In the genomic region with DNA sequence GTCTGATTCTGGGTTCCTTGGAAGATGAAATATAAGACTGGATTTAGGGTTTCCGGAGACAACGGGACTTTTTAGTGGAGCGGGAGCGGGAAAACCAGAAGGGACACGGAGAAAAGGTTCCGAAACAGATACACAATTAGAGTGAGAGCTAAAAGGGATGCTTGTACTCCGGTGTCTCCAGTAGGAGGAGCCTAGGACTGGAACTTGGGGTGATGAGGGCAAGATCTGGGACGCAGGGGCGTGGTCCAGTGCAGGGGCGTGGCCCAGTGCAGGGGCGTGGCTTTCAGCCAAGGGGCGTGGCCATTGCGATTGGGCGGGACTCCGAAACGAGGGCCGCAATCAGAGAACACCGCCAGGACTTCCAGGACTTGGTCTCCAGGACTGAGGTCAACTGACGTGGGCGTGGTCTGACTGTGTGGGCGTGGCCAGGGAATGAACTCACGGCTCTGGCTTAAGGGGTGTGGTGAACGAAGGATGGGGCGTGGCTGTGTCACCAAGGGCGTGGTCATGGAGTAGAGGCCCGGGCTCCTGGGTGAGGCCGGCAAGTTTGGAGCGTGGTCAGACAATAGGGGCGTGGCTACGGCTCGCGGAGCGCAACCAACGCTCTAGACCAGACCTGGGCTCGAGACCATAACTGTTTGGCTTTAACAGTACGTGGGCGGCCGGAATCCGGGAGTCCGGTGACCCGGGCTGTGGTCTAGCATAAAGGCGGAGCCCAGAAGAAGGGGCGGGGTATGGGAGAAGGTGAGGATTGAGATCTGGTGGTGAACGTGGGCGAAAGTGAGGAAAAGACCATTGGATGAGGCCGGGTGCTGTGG, we compare ENCODE assay signal across 9 cellular contexts. TPM values are rescaled to one million over a fixed set of nuclear protein-coding genes. Genes with fewer than 3 reads are reported as not detected.
DNase-seq lines count a peak whose midpoint lies in the region; TF ChIP-seq lines count a peak whose summit lies in the region.
"Had no signal": no experiment of that assay in that cellular context is flagged by ENCODE, and none has a peak within 500 bp of the region (broad histone marks: within the 10 kb centered on the region; RNA-seq: fewer than 3 reads in every experiment).

A gene (plus strand): TSS at position 613 of the 818 bp plus-strand sequence. CDS start 122 bp downstream, at position 735.

- TF ChIP-seq POLR2A in ovary (IDR thresholded peaks at IDR 0.05), result peak; percentile 62
- TF ChIP-seq POLR2A in testis (IDR thresholded peaks at IDR 0.05), result no peak

- intact Hi-C loops in head of caudate nucleus (cut with DNase I), result loop anchor here (5.0 kb wide), 1 partner anchor 259 kb away; no protein-coding TSS in a partner anchor
- intact Hi-C loops in ovary (cut with DNase I), result loop anchor here in 1 of 4 donors (10.0 kb wide), 1 partner anchor 81 kb away; a partner anchor contains a TSS
- intact Hi-C loops in testis (cut with DNase I; ENCODE audit: low total_unique reads), result no loop called here

- no peak within 1 kb of the TSS for H3K4me3 Mint-ChIP-seq in activated naive CD4-positive, alpha-beta T cell treated with anti-CD3 and anti-CD28 coated beads, Interleukin-2, amount 50 U/mL, for 24 hours

- H3K27ac ChIP-seq in ovary (peak within 1 kb of the TSS; percentile 88 to 92), testis (peak within 1 kb of the TSS; percentile 79 to 94)

- H3K4me3 ChIP-seq in ovary, result peak within 1 kb of the TSS; percentile 53
- peak within 1 kb of the TSS; percentile 69 to 74 for H3K4me3 ChIP-seq in testis

- in situ Hi-C loops in SK-MEL-5 (cut with HindIII; ENCODE audit: low pct_unique_long_range_greater_than_20kb, low sequenced_read_pairs), result no loop called here

- H3K27me3 Mint-ChIP-seq in activated naive CD4-positive, alpha-beta T cell treated with anti-CD3 and anti-CD28 coated beads, Interleukin-2, amount 50 U/mL, for 24 hours, result peaks cover 4% of the 10 kb centered on the region

- H3K36me3 ChIP-seq in ovary (no peaks in the 10 kb centered on the region), testis (ENCODE audit: low read depth, missing control alignments) (no peaks in the 10 kb centered on the region)

- H3K9me3 Mint-ChIP-seq in activated naive CD4-positive, alpha-beta T cell treated with anti-CD3 and anti-CD28 coated beads, Interleukin-2, amount 50 U/mL, for 24 hours, result no peaks in the 10 kb centered on the region

- POLR2A ChIA-PET in GM10248 (lab: Yijun Ruan, JAX), result interaction anchor here (0.7 kb wide), 1 partner anchor 27 kb away, joined by 5 read pairs; no protein-coding TSS in a partner anchor

- H3K4me1 ChIP-seq in ovary (ENCODE audit: insufficient read depth) (no peaks in the 10 kb centered on the region), testis (peaks cover 14% of the 10 kb centered on the region)

- TF ChIP-seq CTCF in GM10248 (IDR thresholded peaks at IDR 0.05; ENCODE audit: control extremely low read depth, extremely low read depth, low read depth, missing control alignments), result no peak
- no peak for TF ChIP-seq CTCF in ovary (IDR thresholded peaks at IDR 0.05)
- no peak for TF ChIP-seq CTCF in testis (IDR thresholded peaks at IDR 0.05)

- H3K27me3 ChIP-seq in ovary, result no peaks in the 10 kb centered on the region
- no peaks in the 10 kb centered on the region for H3K27me3 ChIP-seq in testis

- DNase-seq in GM10248 (ENCODE audit: extremely low spot score), result peak; percentile 91
- DNase-seq in HPDE6-E6E7 (ENCODE audit: extremely low spot score), result peak; percentile 95
- peak; percentile 99 for DNase-seq in SK-MEL-5 (ENCODE audit: low read depth, low spot score)
- DNase-seq in head of caudate nucleus, result peak in 37 of 42 donors; percentile 8 to 74 (median 32)
- peak; percentile 100 for DNase-seq in ovary
- peak; percentile 96 for DNase-seq in testis
- no peak for DNase-seq in NCI-H2107 (lab: John Stamatoyannopoulos, UW)

- H3K36me3 Mint-ChIP-seq in activated naive CD4-positive, alpha-beta T cell treated with anti-CD3 and anti-CD28 coated beads, Interleukin-2, amount 50 U/mL, for 24 hours, result no peaks in the 10 kb centered on the region

- no peak for TF ChIP-seq EP300 in ovary (IDR thresholded peaks at IDR 0.05)

- WGBS in ovary, 3 donors, result 0 to 1% (median 1%) methylated on average over 45 to 46 of the region's 46 CpGs
- WGBS in testis, 2 donors, result 2 to 3% methylated on average over 26 to 46 of the region's 46 CpGs

- H3K4me1 Mint-ChIP-seq in activated naive CD4-positive, alpha-beta T cell treated with anti-CD3 and anti-CD28 coated beads, Interleukin-2, amount 50 U/mL, for 24 hours, result peaks cover 7% of the 10 kb centered on the region

- CTCF ChIA-PET in GM10248 (lab: Yijun Ruan, JAX), result interaction anchor here (1.0 to 1.6 kb wide), 2 partner anchors 15 to 20 kb away, joined by 3 to 4 read pairs; no protein-coding TSS in a partner anchor

- peak within 1 kb of the TSS; percentile 59 for H3K27ac Mint-ChIP-seq in activated naive CD4-positive, alpha-beta T cell treated with anti-CD3 and anti-CD28 coated beads, Interleukin-2, amount 50 U/mL, for 24 hours

- no peaks in the 10 kb centered on the region for H3K9me3 ChIP-seq in ovary
- no peaks in the 10 kb centered on the region for H3K9me3 ChIP-seq in testis

RNA-seq across cellular contexts. Expression of the gene that starts here (rescaled TPM):
- 0.53 and 0.59 TPM in 2 replicates for total RNA-seq in SK-MEL-5 (2014; rRNA removed; shearing (Covaris generic))
- polyA plus RNA-seq in SK-MEL-5 (2015; cell fraction: cytosol; rRNA removed), result 0.51 and 3.4 TPM in 2 replicates
- polyA plus RNA-seq in SK-MEL-5 (2015; cell fraction: nucleus; rRNA removed), result not detected in 2 replicates
- 1 to 10 TPM in 5 of 7 donors, under 1 TPM in 1, not detected in 1; 0.22 to 2.4 (median 1.3) TPM for total RNA-seq in ovary
- under 1 TPM; 0.35 to 0.42 TPM for polyA plus RNA-seq in ovary
- 100 to 1,000 TPM; 145 to 190 TPM for total RNA-seq in testis
- polyA plus RNA-seq in testis (ENCODE audit: insufficient read depth, low read depth, low replicate concordance), result 487 TPM
- total RNA-seq: temporal lobe had no signal

Comparison
In these comparisons a context has a peak if more than half of its experiments do, and no peak if none do; other contexts are left out.
1. RNA of the gene that starts here (total RNA-seq): 145 to 190 TPM in testis; 0.22 to 2.4 TPM in ovary and 0.53 to 0.59 TPM in SK-MEL-5; every median in the first group is over 10 times any median in the second.
2. RNA of the gene that starts here (polyA plus RNA-seq): 487 TPM in testis (single experiment); 0.35 to 0.42 TPM in ovary; every median in the first group is over 100 times any median in the second.